In genomic region chr5:10555134-10555733, GRCh38 we compare ENCODE assay signal across 10 cellular contexts. TPM values are rescaled to one million over a fixed set of nuclear protein-coding genes. Genes with fewer than 3 reads are reported as not detected.
DNase-seq lines count a peak whose midpoint lies in the region; ATAC-seq and TF ChIP-seq lines count a peak whose summit lies in the region.
"Had no signal": no experiment of that assay in that cellular context is flagged by ENCODE, and none has a peak within 500 bp of the region (broad histone marks: within the 10 kb centered on the region; RNA-seq: fewer than 3 reads in every experiment).

No MANE protein-coding gene starts in this region.

- no peak overlapping the region for H2BK12ac ChIP-seq in trophoblast cell (ENCODE audit: low read length)

- H3K79me1 ChIP-seq in trophoblast cell (ENCODE audit: low read length), result peaks cover 27% of the 10 kb centered on the region

- TF ChIP-seq CTCF in brain microvascular endothelial cell (IDR thresholded peaks at IDR 0.05; ENCODE audit: low read depth, low read length, missing control alignments), result no peak
- TF ChIP-seq CTCF in GM10266 (IDR thresholded peaks at IDR 0.05; ENCODE audit: control insufficient read depth, insufficient read depth, low read depth, missing control alignments), result no peak

- peak overlapping the region; percentile 26 for H3K4me2 ChIP-seq in trophoblast cell (ENCODE audit: low read length)
- H3K4me2 ChIP-seq: KMS-11 had no signal

- H2AK5ac ChIP-seq in trophoblast cell (ENCODE audit: low read length), result peak overlapping the region; percentile 56

- in situ Hi-C loops in brain microvascular endothelial cell (cut with HindIII; ENCODE audit: low pct_ligation_motif_present, low sequenced_read_pairs), result no loop called here

- peak overlapping the region; percentile 39 for H2BK5ac ChIP-seq in trophoblast cell (ENCODE audit: low read depth, low read length, poor library complexity)

- no CpG with 5 or more reads among the region's 10 CpGs for WGBS in trophoblast cell (ENCODE audit: extremely low coverage, insufficient coverage, insufficient read length)

- no peak overlapping the region for H4K91ac ChIP-seq in trophoblast cell (ENCODE audit: low read depth, low read length)

- ATAC-seq in GM18502 (IDR thresholded peaks at IDR 0.05; ENCODE audit: poor library complexity, unreplicated experiment), result no peak
- no peak for ATAC-seq in HG03378 (IDR thresholded peaks at IDR 0.05; ENCODE audit: unreplicated experiment)
- ATAC-seq: left cardiac atrium had no signal

- no peak overlapping the region for H3K4ac ChIP-seq in trophoblast cell (ENCODE audit: low read depth, low read length)

- no peak overlapping the region for H4K12ac ChIP-seq in trophoblast cell (ENCODE audit: low read depth, low read length)

- DNase-seq in Daoy (ENCODE audit: low read depth) (peak; percentile 93), NCI-H226 (peak; percentile 80), brain microvascular endothelial cell (peak; percentile 54), trophoblast cell (peak; percentile 81 to 85), GM10266 (ENCODE audit: extremely low spot score) (no peak)
- DNase-seq: left cardiac atrium, Right ventricle myocardium superior had no signal

- H3K9ac ChIP-seq in trophoblast cell (ENCODE audit: low read length), result no peak overlapping the region
- H3K9ac ChIP-seq: KMS-11 had no signal

- no peaks in the 10 kb centered on the region for H3K36me3 ChIP-seq in brain microvascular endothelial cell (replicated peaks)
- no peaks in the 10 kb centered on the region for H3K36me3 ChIP-seq in trophoblast cell (ENCODE audit: control insufficient read depth in 1 of 2, insufficient read depth in 2 of 2, low read length in 2 of 2)

- no peak overlapping the region for H3K23ac ChIP-seq in trophoblast cell (ENCODE audit: low read length)

- no peak overlapping the region for H4K8ac ChIP-seq in trophoblast cell (ENCODE audit: low read depth, low read length)

- peak overlapping the region; percentile 65 for H2BK120ac ChIP-seq in trophoblast cell (ENCODE audit: insufficient read depth, low read length, poor library complexity)

- H3K14ac ChIP-seq in trophoblast cell (ENCODE audit: low read length), result no peak overlapping the region

- H3K27me3 ChIP-seq in brain microvascular endothelial cell (replicated peaks) (no peaks in the 10 kb centered on the region), trophoblast cell (ENCODE audit: insufficient read depth, low read length) (no peaks in the 10 kb centered on the region)

- H3K27ac ChIP-seq in brain microvascular endothelial cell (no peak overlapping the region), trophoblast cell (ENCODE audit: low read depth, low read length) (peak overlapping the region; percentile 61)
- H3K27ac ChIP-seq: KMS-11 had no signal

- H3K9me3 ChIP-seq in trophoblast cell (ENCODE audit: insufficient read depth, low read depth, low read length), result no peaks in the 10 kb centered on the region

- no peaks in the 10 kb centered on the region for H3K79me2 ChIP-seq in trophoblast cell (ENCODE audit: control insufficient read depth, insufficient read depth, low read length, poor library complexity)

- H3K18ac ChIP-seq in trophoblast cell (ENCODE audit: low read length), result no peak overlapping the region

- H3K4me3 ChIP-seq in brain microvascular endothelial cell (ENCODE audit: low read depth, low read length), result no peak overlapping the region
- no peak overlapping the region for H3K4me3 ChIP-seq in trophoblast cell (ENCODE audit: low read depth, low read length)

- H3K4me1 ChIP-seq in trophoblast cell (ENCODE audit: control insufficient read depth in 1 of 2, insufficient read depth in 2 of 2, low read length in 2 of 2), result peaks cover 31 to 44% of the 10 kb centered on the region in 2 experiments

- no peak overlapping the region for H2AFZ ChIP-seq in trophoblast cell (ENCODE audit: insufficient read depth, low read length, poor library complexity)

RNA-seq across cellular contexts. Expression of gene ANKRD33B, which starts 8.6 kb away (rescaled TPM):
- total RNA-seq in Daoy (2014; rRNA removed; shearing (Covaris generic)), result 1.5 and 1.7 TPM in 2 replicates
- polyA plus RNA-seq in trophoblast cell (2013), result 11.4 and 11.6 TPM in 2 replicates
